Comparison of ENCODE assay signal across 30 cellular contexts in the genomic region with DNA sequence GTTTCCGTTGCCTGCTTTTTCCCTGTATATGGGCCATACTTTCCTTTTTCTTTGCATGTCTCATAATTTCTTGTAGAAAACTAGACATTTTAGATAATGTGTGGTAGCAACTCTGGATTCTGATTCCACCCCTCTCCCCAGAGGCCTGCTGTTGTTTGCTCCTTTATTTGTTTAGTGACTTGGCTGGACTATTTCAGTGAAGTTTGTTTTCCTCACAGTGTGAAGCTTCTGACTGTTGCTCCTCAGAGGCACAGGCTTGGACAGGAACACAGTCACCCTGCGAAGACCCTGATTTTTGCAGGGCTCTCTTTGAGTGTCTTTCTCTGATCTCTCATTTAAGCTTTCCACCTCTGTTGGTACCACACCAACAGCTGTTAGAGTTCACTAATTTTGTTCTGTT.
DNase-seq lines count a peak whose midpoint lies in the region; ATAC-seq and TF ChIP-seq lines count a peak whose summit lies in the region.
"Had no signal": no experiment of that assay in that cellular context is flagged by ENCODE, and none has a peak within 500 bp of the region (broad histone marks: within the 10 kb centered on the region; RNA-seq: fewer than 3 reads in every experiment).

No MANE protein-coding gene starts in this region.

- H3K36me3 ChIP-seq in breast epithelium, result no peaks in the 10 kb centered on the region
- peaks cover 0 to 9% (median 4%) of the 10 kb centered on the region in 4 donors for H3K36me3 ChIP-seq in liver (ENCODE audit: control insufficient read depth in 4 of 4, insufficient read depth in 3 of 4, low read depth in 1 of 4, low read length in 3 of 4)
- H3K36me3 ChIP-seq in ovary, result no peaks in the 10 kb centered on the region
- H3K36me3 ChIP-seq in tibial nerve, result peaks cover 0 to 89% (median 4%) of the 10 kb centered on the region in 3 donors
- H3K36me3 ChIP-seq: BE2C, uterus had no signal

- peaks cover 39% of the 10 kb centered on the region for H3K36me3 Mint-ChIP-seq in MCF 10A (ENCODE audit: insufficient read depth, unreplicated experiment)
- peaks cover 54% of the 10 kb centered on the region for H3K36me3 Mint-ChIP-seq in WTC11
- peaks cover 56% of the 10 kb centered on the region for H3K36me3 Mint-ChIP-seq in type B pancreatic cell

- no peak for TF ChIP-seq RAD21 in liver (IDR thresholded peaks at IDR 0.05)

- peak overlapping the region; percentile 60 to 62 for H3K27ac ChIP-seq in breast epithelium
- H3K27ac ChIP-seq in liver (ENCODE audit: low read depth in 1 of 2, low read length in 2 of 2), result no peak overlapping the region
- H3K27ac ChIP-seq in ovary, result no peak overlapping the region
- no peak overlapping the region for H3K27ac ChIP-seq in tibial nerve
- H3K27ac ChIP-seq: KMS-11, lower lobe of right lung, uterus, VCaP had no signal

- H3K9me3 Mint-ChIP-seq in MCF 10A (ENCODE audit: unreplicated experiment) (no peaks in the 10 kb centered on the region), WTC11 (peaks cover 11% of the 10 kb centered on the region), type B pancreatic cell (peaks cover 7% of the 10 kb centered on the region)

- H3K4me3 Mint-ChIP-seq in MCF 10A (ENCODE audit: unreplicated experiment) (no peak overlapping the region), WTC11 (no peak overlapping the region), type B pancreatic cell (no peak overlapping the region)
- H3K4me3 Mint-ChIP-seq: activated CD4-positive, alpha-beta T cell treated with anti-CD3 and anti-CD28 coated beads, Interleukin-2, amount 10 ng/mL, durations not matched to agents 7 days and 5 days; activated naive CD8-positive, alpha-beta T cell treated with anti-CD3 and anti-CD28 coated beads, Interleukin-2, amount 10 ng/mL, durations not matched to agents 7 days and 5 days; CD8-positive, alpha-beta T cell; central memory CD8-positive, alpha-beta T cell; natural killer cell treated with Interleukin-12 subunit alpha and Interleukin-12 subunit beta and Interleukin-15 and Interleukin-18, amount 100 ng/mL, for 72 hours had no signal

- no peak overlapping the region for H3K9ac ChIP-seq in liver (ENCODE audit: low read depth in 1 of 2, low read length in 2 of 2)
- H3K9ac ChIP-seq: KMS-11 had no signal

- TF ChIP-seq EP300 in ovary (IDR thresholded peaks at IDR 0.05) (no peak), tibial nerve (IDR thresholded peaks at IDR 0.05) (no peak)

- TF ChIP-seq CTCF in breast epithelium (IDR thresholded peaks at IDR 0.05) (no peak), MCF 10A (IDR thresholded peaks at IDR 0.05; ENCODE audit: unreplicated experiment) (no peak), WTC11 (IDR thresholded peaks at IDR 0.05) (no peak), liver (IDR thresholded peaks at IDR 0.05; ENCODE audit: low read depth, low read length, missing input control) (no peak), type B pancreatic cell (conservative IDR thresholded peaks at IDR 0.05) (no peak), ovary (IDR thresholded peaks at IDR 0.05) (no peak), tibial nerve (IDR thresholded peaks at IDR 0.05) (no peak)

- intact Hi-C loops in breast epithelium (cut with DNase I; ENCODE audit: low total_unique reads), result no loop called here
- intact Hi-C loops in MCF 10A (cut with micrococcal nuclease), result no loop called here
- intact Hi-C loops in ovary (cut with DNase I), result loop anchor here in 1 of 4 donors (10.0 kb wide), 1 partner anchor 82 kb away; no protein-coding TSS in a partner anchor

- H3K27me3 Mint-ChIP-seq in MCF 10A (ENCODE audit: insufficient read depth, unreplicated experiment) (no peaks in the 10 kb centered on the region), WTC11 (ENCODE audit: low read depth) (no peaks in the 10 kb centered on the region), type B pancreatic cell (no peaks in the 10 kb centered on the region)
- H3K27me3 Mint-ChIP-seq: activated CD4-positive, alpha-beta T cell treated with anti-CD3 and anti-CD28 coated beads, Interleukin-2, amount 10 ng/mL, durations not matched to agents 7 days and 5 days; activated naive CD8-positive, alpha-beta T cell treated with anti-CD3 and anti-CD28 coated beads, Interleukin-2, amount 10 ng/mL, durations not matched to agents 7 days and 5 days; central memory CD8-positive, alpha-beta T cell; natural killer cell treated with Interleukin-12 subunit alpha and Interleukin-12 subunit beta and Interleukin-15 and Interleukin-18, amount 100 ng/mL, for 72 hours had no signal

- H3K9me3 ChIP-seq in breast epithelium (no peaks in the 10 kb centered on the region), liver (ENCODE audit: control insufficient read depth in 4 of 4, low read length in 3 of 4) (no peaks in the 10 kb centered on the region), ovary (no peaks in the 10 kb centered on the region), tibial nerve (peaks cover 0 to 13% (median 1%) of the 10 kb centered on the region in 4 donors)
- H3K9me3 ChIP-seq: BE2C, lower lobe of right lung, uterus had no signal

- no peaks in the 10 kb centered on the region for H3K4me1 Mint-ChIP-seq in MCF 10A (ENCODE audit: insufficient read depth, unreplicated experiment)
- peaks cover 16% of the 10 kb centered on the region for H3K4me1 Mint-ChIP-seq in WTC11
- no peaks in the 10 kb centered on the region for H3K4me1 Mint-ChIP-seq in type B pancreatic cell (ENCODE audit: unreplicated experiment)
- H3K4me1 Mint-ChIP-seq: central memory CD8-positive, alpha-beta T cell had no signal

- POLR2A ChIA-PET in MCF 10A (lab: Yijun Ruan, JAX) (no interaction called here), WTC11 (lab: Charles Lee) (no interaction called here)

- WGBS in liver, result 97% methylated on average over 2 of the region's 2 CpGs
- 97 to 99% (median 99%) methylated on average over 2 of the region's 2 CpGs for WGBS in ovary, 3 donors
- WGBS in tibial nerve, 2 donors, result 90 to 96% methylated on average over 2 of the region's 2 CpGs

- H3K4me1 ChIP-seq in breast epithelium (no peaks in the 10 kb centered on the region), liver (ENCODE audit: control insufficient read depth in 4 of 4, insufficient read depth in 4 of 4, low read length in 3 of 4) (no peaks in the 10 kb centered on the region), ovary (ENCODE audit: insufficient read depth) (no peaks in the 10 kb centered on the region), tibial nerve (peaks cover 0 to 2% (median 0%) of the 10 kb centered on the region in 4 donors)
- H3K4me1 ChIP-seq: BE2C, uterus had no signal

- no TSS peak for BruUV-seq in MCF 10A (replicated peaks; lab: Mats Ljungman, UMichigan)

- CTCF ChIA-PET in MCF 10A (lab: Yijun Ruan, JAX) (interaction anchor here (1.0 to 1.1 kb wide), 3 partner anchors 12 to 130 kb away, joined by 3 to 4 read pairs (median 3); no protein-coding TSS in a partner anchor), WTC11 (lab: Charles Lee) (interaction anchor here (1.0 kb wide), 1 partner anchor 122 kb away, joined by 3 read pairs; no protein-coding TSS in a partner anchor)

- H3K27ac Mint-ChIP-seq in MCF 10A (ENCODE audit: low read depth, unreplicated experiment) (no peak overlapping the region), WTC11 (peak overlapping the region; percentile 47; the same call in 1 of the 2 replicates), type B pancreatic cell (peak overlapping the region; percentile 29)
- H3K27ac Mint-ChIP-seq: activated CD4-positive, alpha-beta T cell treated with anti-CD3 and anti-CD28 coated beads, Interleukin-2, amount 10 ng/mL, durations not matched to agents 7 days and 5 days; activated naive CD8-positive, alpha-beta T cell treated with anti-CD3 and anti-CD28 coated beads, Interleukin-2, amount 10 ng/mL, durations not matched to agents 7 days and 5 days; CD8-positive, alpha-beta T cell; natural killer cell treated with Interleukin-12 subunit alpha and Interleukin-12 subunit beta and Interleukin-15 and Interleukin-18, amount 100 ng/mL, for 72 hours had no signal

- TF ChIP-seq POLR2A in breast epithelium (IDR thresholded peaks at IDR 0.05) (no peak), ovary (IDR thresholded peaks at IDR 0.05) (no peak), tibial nerve (IDR thresholded peaks at IDR 0.05) (no peak)

- no peak for ATAC-seq in WTC11
- ATAC-seq: CD8-positive, alpha-beta T cell; lower lobe of right lung; natural killer cell treated with Interleukin-12 subunit alpha and Interleukin-12 subunit beta and Interleukin-15 and Interleukin-18, amount 100 ng/mL, for 72 hours; stimulated activated naive CD8-positive, alpha-beta T cell treated with anti-CD3 and anti-CD28 coated beads, Interleukin-15, Interleukin-2, amounts not matched to agents 100 U/mL and 50 U/mL, for 24 hours had no signal

- H3K27me3 ChIP-seq in breast epithelium, result no peaks in the 10 kb centered on the region
- H3K27me3 ChIP-seq in liver (ENCODE audit: control insufficient read depth in 4 of 4, insufficient read depth in 4 of 4, low read length in 3 of 4), result no peaks in the 10 kb centered on the region
- H3K27me3 ChIP-seq in ovary, result no peaks in the 10 kb centered on the region
- H3K27me3 ChIP-seq in tibial nerve, result no peaks in the 10 kb centered on the region
- H3K27me3 ChIP-seq: BE2C, uterus had no signal

- H3K4me3 ChIP-seq in breast epithelium, result no peak overlapping the region
- H3K4me3 ChIP-seq in liver (ENCODE audit: low read depth in 1 of 3, low read length in 3 of 3), result no peak overlapping the region
- no peak overlapping the region for H3K4me3 ChIP-seq in ovary
- no peak overlapping the region for H3K4me3 ChIP-seq in tibial nerve
- H3K4me3 ChIP-seq: lower lobe of right lung, uterus had no signal

- no peak for DNase-seq in breast epithelium (ENCODE audit: low spot score in 2 of 2)
- no peak for DNase-seq in MCF 10A (ENCODE audit: unreplicated experiment)
- no peak for DNase-seq in WTC11 (ENCODE audit: low spot score)
- DNase-seq in type B pancreatic cell (ENCODE audit: extremely low spot score, unreplicated experiment), result no peak
- DNase-seq in effector CD8-positive, alpha-beta T cell (lab: John Stamatoyannopoulos, UW), result no peak
- DNase-seq in ovary, result no peak
- no peak for DNase-seq in tibial nerve (ENCODE audit: low spot score in 2 of 2)
- DNase-seq: activated CD4-positive, alpha-beta T cell treated with anti-CD3 and anti-CD28 coated beads, Interleukin-2, amount 10 ng/mL, durations not matched to agents 7 days and 5 days; activated effector memory CD4-positive, alpha-beta T cell treated with Interleukin-2 at 50 U/mL for 16 hours; activated naive CD8-positive, alpha-beta T cell treated with anti-CD3 and anti-CD28 coated beads, Interleukin-2, amount 10 ng/mL, durations not matched to agents 7 days and 5 days; activated T-cell treated with anti-CD3 and anti-CD28 coated beads, Interleukin-2, amount 50 U/mL, for 1 hour; BE2C; CD8-positive, alpha-beta T cell; EL; foreskin melanocyte; H7; lower lobe of right lung; NCI-H1436 treated with DMSO at 0.1 percent for 48 hours; NCI-H345; occipital lobe; SHP77 treated with DMSO at 0.1 percent for 48 hours; stimulated activated naive CD8-positive, alpha-beta T cell treated with anti-CD3 and anti-CD28 coated beads, Interleukin-15, Interleukin-2, amounts not matched to agents 100 U/mL and 50 U/mL, for 24 hours; SW 1271; T-helper 9 cell; uterus had no signal

TF ChIP-seq in WTC11, 78 proteins besides CTCF, POLR2A, EP300 and RAD21 (continues in another document):
- no peak for TF ChIP-seq PRRX2 (CRISPR knock-in tag; IDR thresholded peaks at IDR 0.05)
- no peak for TF ChIP-seq SP1 (CRISPR knock-in tag; conservative IDR thresholded peaks at IDR 0.05)

TF ChIP-seq in liver, 16 proteins besides CTCF, POLR2A, EP300 and RAD21 (continues in another document):
- no peak for TF ChIP-seq HNF4A (conservative IDR thresholded peaks at IDR 0.05)
- peak; percentile 9 for TF ChIP-seq FOXA2 (IDR thresholded peaks at IDR 0.05)

Comparison
In these comparisons a context has a peak if more than half of its experiments do, and no peak if none do; other contexts are left out.
1. H3K27ac ChIP-seq: peak in breast epithelium (2 of 2); none in liver (0 of 2), ovary (0 of 2) and tibial nerve (0 of 4).